In the genomic region with DNA sequence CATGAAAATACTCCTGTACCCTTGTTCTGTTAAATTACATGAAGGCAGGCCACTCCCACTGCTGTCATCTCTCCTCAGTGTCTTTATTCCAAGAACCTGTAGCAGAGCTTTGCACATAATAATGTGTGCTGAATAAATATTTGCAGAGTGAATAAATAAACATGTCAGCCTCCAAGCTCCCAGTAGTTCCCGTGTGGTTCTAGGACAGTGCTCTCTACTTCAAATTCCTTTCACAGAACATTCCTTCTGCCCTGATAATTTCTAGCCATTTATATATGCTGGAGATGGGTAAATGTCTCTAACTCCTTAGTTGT, we compare ENCODE assay signal across 11 cellular contexts. TPM values are rescaled to one million over a fixed set of nuclear protein-coding genes. Genes with fewer than 3 reads are reported as not detected.
A peak's percentile ranks its signal among the peaks of the same experiment; 100 is the strongest.
DNase-seq lines count a peak whose midpoint lies in the region; ATAC-seq and TF ChIP-seq lines count a peak whose summit lies in the region.
"Had no signal": no experiment of that assay in that cellular context is flagged by ENCODE, and none has a peak within 500 bp of the region (broad histone marks: within the 10 kb centered on the region; RNA-seq: fewer than 3 reads in every experiment).

No MANE protein-coding gene starts in this region.

- intact Hi-C loops in testis (cut with DNase I; ENCODE audit: low total_unique reads): no loop called here

- H3K4me1 ChIP-seq in testis: no peaks in the 10 kb centered on the region

- H3K36me3 ChIP-seq in testis (ENCODE audit: low read depth, missing control alignments): no peaks in the 10 kb centered on the region

- TF ChIP-seq POLR2A in testis (IDR thresholded peaks at IDR 0.05): no peak

- H3K4me3 Mint-ChIP-seq in activated naive CD8-positive, alpha-beta T cell treated with anti-CD3 and anti-CD28 coated beads for 36 hours: no peak overlapping the region
- H3K4me3 Mint-ChIP-seq: WTC11 had no signal

- H3K27me3 ChIP-seq in testis: no peaks in the 10 kb centered on the region

- WGBS in testis, 2 donors: 50 to 72% methylated on average over 1 of the region's 1 CpG

- ATAC-seq in GM18499 (IDR thresholded peaks at IDR 0.05; ENCODE audit: insufficient read depth, unreplicated experiment): peak; percentile 7
- ATAC-seq in GM21360 (IDR thresholded peaks at IDR 0.05; ENCODE audit: unreplicated experiment): peak; percentile 38
- ATAC-seq in HG03460 (IDR thresholded peaks at IDR 0.05; ENCODE audit: unreplicated experiment): peak; percentile 24
- ATAC-seq: WTC11 had no signal

- no peaks in the 10 kb centered on the region for H3K36me3 Mint-ChIP-seq in activated naive CD8-positive, alpha-beta T cell treated with anti-CD3 and anti-CD28 coated beads for 36 hours
- H3K36me3 Mint-ChIP-seq: WTC11 had no signal

- peak overlapping the region; percentile 82 for H3K27ac Mint-ChIP-seq in activated naive CD8-positive, alpha-beta T cell treated with anti-CD3 and anti-CD28 coated beads for 36 hours
- H3K27ac Mint-ChIP-seq: WTC11 had no signal

- no peaks in the 10 kb centered on the region for H3K9me3 ChIP-seq in testis

- TF ChIP-seq CTCF in testis (IDR thresholded peaks at IDR 0.05): no peak

- H3K9me3 Mint-ChIP-seq in activated naive CD8-positive, alpha-beta T cell treated with anti-CD3 and anti-CD28 coated beads for 36 hours: peaks cover 1% of the 10 kb centered on the region
- H3K9me3 Mint-ChIP-seq: WTC11 had no signal

- H3K4me1 Mint-ChIP-seq in activated naive CD8-positive, alpha-beta T cell treated with anti-CD3 and anti-CD28 coated beads for 36 hours: peaks cover 25% of the 10 kb centered on the region

- no peak overlapping the region for H3K27ac ChIP-seq in testis

- no peak for DNase-seq in activated naive CD8-positive, alpha-beta T cell treated with anti-CD3 and anti-CD28 coated beads for 36 hours
- no peak for DNase-seq in inferior parietal cortex (ENCODE audit: extremely low spot score)
- DNase-seq in SKM-1 treated with dmso at 0.1 percent for 144 hours (lab: John Stamatoyannopoulos, UW; ENCODE audit: unreplicated experiment): no peak
- no peak for DNase-seq in testis
- no peak for DNase-seq in activated CD4-positive, alpha-beta T cell treated with anti-CD3 and anti-CD28 coated beads for 1 hour

- no peak overlapping the region for H3K4me3 ChIP-seq in testis

- peaks cover 21% of the 10 kb centered on the region for H3K27me3 Mint-ChIP-seq in activated naive CD8-positive, alpha-beta T cell treated with anti-CD3 and anti-CD28 coated beads for 36 hours

RNA-seq across cellular contexts. Expression of gene HYAL4, which starts 20.3 kb away (rescaled TPM):
- not detected for total RNA-seq in activated naive CD8-positive, alpha-beta T cell treated with anti-CD3 and anti-CD28 coated beads for 36 hours
- total RNA-seq in testis: 1 to 10 TPM; 3.6 to 6.8 TPM
- polyA plus RNA-seq in testis (ENCODE audit: insufficient read depth, low read depth, low replicate concordance): 2.4 TPM
- total RNA-seq: cerebellum, NCI-H460, WTC11 had no signal

Comparison
In these comparisons a context has a peak if more than half of its experiments do, and no peak if none do; other contexts are left out.
1. RNA of gene HYAL4, which starts 20.3 kb away (total RNA-seq): 3.6 to 6.8 TPM in testis; not detected in activated naive CD8-positive, alpha-beta T cell treated with anti-CD3 and anti-CD28 coated beads for 36 hours; every median in the first group is over 4 times any median in the second.
2. Peak in every context shown above with its lines, with median percentiles within 50 percentile points of each other: ATAC-seq.